ENCODE assay signal across 22 cellular contexts in genomic region chr6:144485531-144485930, GRCh38.
DNase-seq lines count a peak whose midpoint lies in the region; ATAC-seq and TF ChIP-seq lines count a peak whose summit lies in the region.
"Had no signal": no experiment of that assay in that cellular context is flagged by ENCODE, and none has a peak within 500 bp of the region (broad histone marks: within the 10 kb centered on the region; RNA-seq: fewer than 3 reads in every experiment).

No MANE protein-coding gene starts in this region.

- H3K9me3 ChIP-seq in AG04450 (ENCODE audit: control insufficient read depth, insufficient read depth, low read length): no peaks in the 10 kb centered on the region
- H3K9me3 ChIP-seq: HAP-1, SJSA1 had no signal

- TF ChIP-seq POLR2A in lower leg skin (IDR thresholded peaks at IDR 0.05): no peak

- CTCF ChIA-PET in AG04450 (lab: Charles Lee): interaction anchor here (2.0 kb wide), 1 partner anchor 267 kb away, joined by 6 read pairs; no protein-coding TSS in a partner anchor

- WGBS in lower leg skin, 2 donors: 94 to 95% methylated on average over 4 of the region's 4 CpGs

- no peak overlapping the region for H3K4me3 Mint-ChIP-seq in nephron
- no peak overlapping the region for H3K4me3 Mint-ChIP-seq in naive thymus-derived CD8-positive, alpha-beta T cell
- H3K4me3 Mint-ChIP-seq: CD8-positive, alpha-beta memory T cell had no signal

- no peaks in the 10 kb centered on the region for H3K27me3 Mint-ChIP-seq in nephron (ENCODE audit: low read depth)
- no peaks in the 10 kb centered on the region for H3K27me3 Mint-ChIP-seq in naive thymus-derived CD8-positive, alpha-beta T cell
- H3K27me3 Mint-ChIP-seq: CD8-positive, alpha-beta memory T cell had no signal

- DNase-seq in AG04450 (ENCODE audit: low read depth, low spot score) (peak; percentile 51), M059J (ENCODE audit: low read depth) (peak; percentile 12), fibroblast of gingiva (ENCODE audit: low read depth) (peak; percentile 32), lower leg skin (ENCODE audit: low spot score in 2 of 2) (no peak), NAMALWA (ENCODE audit: low spot score) (no peak)
- no peak for DNase-seq in naive thymus-derived CD8-positive, alpha-beta T cell
- DNase-seq: 8988T; Calu3; CD8-positive, alpha-beta memory T cell; DMS153; NCI-H1417; NCI-H1694 treated with DMSO at 0.1 percent for 48 hours; NCI-H2081 treated with DMSO at 0.1 percent for 48 hours; NCI-H2171 treated with DMSO at 0.1 percent for 48 hours; NCI-H526; OCI-M1 had no signal

- peak overlapping the region in 2 of 3 experiments; percentile 2 to 53 for H3K27ac Mint-ChIP-seq in nephron
- peak overlapping the region in 2 of 10 donors; percentile 22 to 69 for H3K27ac Mint-ChIP-seq in naive thymus-derived CD8-positive, alpha-beta T cell

- H3K36me3 Mint-ChIP-seq in nephron (ENCODE audit: low read depth): peaks cover 20% of the 10 kb centered on the region
- H3K36me3 Mint-ChIP-seq in naive thymus-derived CD8-positive, alpha-beta T cell: peaks cover 6 to 64% (median 20%) of the 10 kb centered on the region in 3 donors

- no peak for ATAC-seq in naive thymus-derived CD8-positive, alpha-beta T cell
- ATAC-seq in GM18907 (IDR thresholded peaks at IDR 0.05; ENCODE audit: unreplicated experiment): no peak
- ATAC-seq: Right ventricle myocardium inferior had no signal

- TF ChIP-seq CTCF in AG04450 (IDR thresholded peaks at IDR 0.05; ENCODE audit: low read depth, low read length) (no peak), nephron (IDR thresholded peaks at IDR 0.05; ENCODE audit: unreplicated experiment in 3 of 3) (no peak), lower leg skin (IDR thresholded peaks at IDR 0.05) (no peak)

- H3K4me1 Mint-ChIP-seq in nephron: peaks cover 10% of the 10 kb centered on the region
- peaks cover 0 to 3% (median 0%) of the 10 kb centered on the region in 4 donors for H3K4me1 Mint-ChIP-seq in naive thymus-derived CD8-positive, alpha-beta T cell

- POLR2A ChIA-PET in AG04450 (lab: Yijun Ruan, JAX): no interaction called here
- POLR2A ChIA-PET in naive thymus-derived CD8-positive, alpha-beta T cell (lab: Charles Lee): no interaction called here

- intact Hi-C loops in lower leg skin (cut with DNase I; ENCODE audit: low total_unique reads): loop anchor here (10.0 kb wide), 1 partner anchor 191 kb away; no protein-coding TSS in a partner anchor

- no peak overlapping the region for H3K27ac ChIP-seq in AG04450 (ENCODE audit: low read depth, low read length)
- H3K27ac ChIP-seq: C4-2B, SJSA1 had no signal

- no peak overlapping the region for H3K4me3 ChIP-seq in AG04450 (ENCODE audit: low read depth, low read length)
- H3K4me3 ChIP-seq in lower leg skin (ENCODE audit: low read depth, poor library complexity, severe bottlenecking): no peak overlapping the region
- H3K4me3 ChIP-seq: HAP-1, SJSA1 had no signal

- H3K9me3 Mint-ChIP-seq in nephron: no peaks in the 10 kb centered on the region
- no peaks in the 10 kb centered on the region for H3K9me3 Mint-ChIP-seq in naive thymus-derived CD8-positive, alpha-beta T cell
- H3K9me3 Mint-ChIP-seq: CD8-positive, alpha-beta memory T cell had no signal

- no peaks in the 10 kb centered on the region for H3K27me3 ChIP-seq in AG04450 (ENCODE audit: control insufficient read depth, insufficient read depth, low read length)
- H3K27me3 ChIP-seq: SJSA1 had no signal

Comparison
In these comparisons a context has a peak if more than half of its experiments do, and no peak if none do; other contexts are left out.
1. DNase-seq: peak in AG04450 (single experiment), M059J (single experiment) and fibroblast of gingiva (single experiment); none in naive thymus-derived CD8-positive, alpha-beta T cell (0 of 10), lower leg skin (0 of 2) and NAMALWA (single experiment).